17 cellular contexts compared by ENCODE assay signal in genomic region chr1:204081791-204082513, GRCh38. TPM values are rescaled to one million over a fixed set of nuclear protein-coding genes. Genes with fewer than 3 reads are reported as not detected.
DNase-seq lines count a peak whose midpoint lies in the region; ATAC-seq, FAIRE-seq and TF ChIP-seq lines count a peak whose summit lies in the region.
"Had no signal": no experiment of that assay in that cellular context is flagged by ENCODE, and none has a peak within 500 bp of the region (broad histone marks: within the 10 kb centered on the region; RNA-seq: fewer than 3 reads in every experiment).

No MANE protein-coding gene starts in this region.

- H3K4me1 ChIP-seq in upper lobe of right lung = peaks cover 94% of the 10 kb centered on the region

- no peak for DNase-seq in activated naive CD4-positive, alpha-beta T cell treated with anti-CD3 and anti-CD28 coated beads, Interleukin-2, amount 50 U/mL, for 72 hours (ENCODE audit: low spot score in 2 of 2)
- DNase-seq in activated naive CD4-positive, alpha-beta T cell treated with anti-CD3 and anti-CD28 coated beads for 36 hours = no peak
- DNase-seq in central memory CD8-positive, alpha-beta T cell (ENCODE audit: low spot score in 2 of 2) = no peak
- DNase-seq in nephron progenitor cell = no peak
- no peak for DNase-seq in upper lobe of right lung
- DNase-seq in GM12891 (ENCODE audit: insufficient read length, low spot score) = no peak
- no peak for DNase-seq in cortex of kidney (lab: John Stamatoyannopoulos, UW)
- no peak for DNase-seq in T-helper 1 cell
- DNase-seq: amniotic stem cell; effector CD4-positive, alpha-beta T cell; HFFc6; naive B cell; NCI-H345; PC-3; SW 1271 had no signal

- ATAC-seq in activated naive CD4-positive, alpha-beta T cell treated with anti-CD3 and anti-CD28 coated beads, Interleukin-2, amount 50 U/mL, for 72 hours = no peak
- ATAC-seq in central memory CD8-positive, alpha-beta T cell (replicated peaks; ENCODE audit: extremely low read depth, poor library complexity, severe bottlenecking) = no peak
- ATAC-seq in upper lobe of right lung = no peak
- ATAC-seq: activated CD4-positive, CD25-positive, alpha-beta regulatory T cell treated with anti-CD3 and anti-CD28 coated beads, Interleukin-2, amount 50 U/mL, for 24 hours; PC-3 had no signal

- CTCF ChIA-PET in activated naive CD4-positive, alpha-beta T cell treated with anti-CD3 and anti-CD28 coated beads for 36 hours (lab: Charles Lee) = no interaction called here

- no peak overlapping the region for H3K4me3 Mint-ChIP-seq in activated naive CD4-positive, alpha-beta T cell treated with anti-CD3 and anti-CD28 coated beads for 36 hours
- H3K4me3 Mint-ChIP-seq in central memory CD8-positive, alpha-beta T cell = no peak overlapping the region
- H3K4me3 Mint-ChIP-seq in nephron progenitor cell = peak overlapping the region; percentile 67
- H3K4me3 Mint-ChIP-seq: HFFc6, naive B cell had no signal

- no peak for FAIRE-seq in GM12891 (lab: Jason Lieb, UNC)
- FAIRE-seq: islet of Langerhans had no signal

- TF ChIP-seq POLR2A in GM12891 (IDR thresholded peaks at IDR 0.05; ENCODE audit: low read depth, low read length) = no peak

- H3K27ac Mint-ChIP-seq in activated naive CD4-positive, alpha-beta T cell treated with anti-CD3 and anti-CD28 coated beads, Interleukin-2, amount 50 U/mL, for 72 hours = peak overlapping the region; percentile 14 to 82
- no peak overlapping the region for H3K27ac Mint-ChIP-seq in activated naive CD4-positive, alpha-beta T cell treated with anti-CD3 and anti-CD28 coated beads for 36 hours
- H3K27ac Mint-ChIP-seq in central memory CD8-positive, alpha-beta T cell (ENCODE audit: low read depth) = peak overlapping the region; percentile 7
- H3K27ac Mint-ChIP-seq in nephron progenitor cell = peak overlapping the region; percentile 95

- no peaks in the 10 kb centered on the region for H3K36me3 ChIP-seq in upper lobe of right lung

- H3K4me3 ChIP-seq in upper lobe of right lung = no peak overlapping the region

- H3K9me3 Mint-ChIP-seq in activated naive CD4-positive, alpha-beta T cell treated with anti-CD3 and anti-CD28 coated beads, Interleukin-2, amount 50 U/mL, for 72 hours = no peaks in the 10 kb centered on the region
- no peaks in the 10 kb centered on the region for H3K9me3 Mint-ChIP-seq in activated naive CD4-positive, alpha-beta T cell treated with anti-CD3 and anti-CD28 coated beads for 36 hours
- no peaks in the 10 kb centered on the region for H3K9me3 Mint-ChIP-seq in central memory CD8-positive, alpha-beta T cell
- H3K9me3 Mint-ChIP-seq in nephron progenitor cell = no peaks in the 10 kb centered on the region
- H3K9me3 Mint-ChIP-seq: HFFc6, naive B cell had no signal

- no peaks in the 10 kb centered on the region for H3K36me3 Mint-ChIP-seq in activated naive CD4-positive, alpha-beta T cell treated with anti-CD3 and anti-CD28 coated beads, Interleukin-2, amount 50 U/mL, for 72 hours
- H3K36me3 Mint-ChIP-seq in activated naive CD4-positive, alpha-beta T cell treated with anti-CD3 and anti-CD28 coated beads for 36 hours (ENCODE audit: low read depth) = no peaks in the 10 kb centered on the region
- no peaks in the 10 kb centered on the region for H3K36me3 Mint-ChIP-seq in central memory CD8-positive, alpha-beta T cell (ENCODE audit: insufficient read depth)
- H3K36me3 Mint-ChIP-seq in nephron progenitor cell (ENCODE audit: low read depth) = peaks cover 9% of the 10 kb centered on the region
- H3K36me3 Mint-ChIP-seq: naive B cell had no signal

- intact Hi-C loops in activated naive CD4-positive, alpha-beta T cell treated with anti-CD3 and anti-CD28 coated beads for 36 hours (cut with micrococcal nuclease) = no loop called here
- intact Hi-C loops in upper lobe of right lung (cut with DNase I) = no loop called here

- H3K4me1 Mint-ChIP-seq in activated naive CD4-positive, alpha-beta T cell treated with anti-CD3 and anti-CD28 coated beads for 36 hours (ENCODE audit: low read depth) = no peaks in the 10 kb centered on the region
- peaks cover 13% of the 10 kb centered on the region for H3K4me1 Mint-ChIP-seq in central memory CD8-positive, alpha-beta T cell
- peaks cover 91% of the 10 kb centered on the region for H3K4me1 Mint-ChIP-seq in nephron progenitor cell
- H3K4me1 Mint-ChIP-seq: naive B cell had no signal

- H3K9me3 ChIP-seq in upper lobe of right lung = no peaks in the 10 kb centered on the region

- H3K27ac ChIP-seq in upper lobe of right lung = peak overlapping the region; percentile 91

- H3K27me3 ChIP-seq in upper lobe of right lung = no peaks in the 10 kb centered on the region

- H3K27me3 Mint-ChIP-seq in activated naive CD4-positive, alpha-beta T cell treated with anti-CD3 and anti-CD28 coated beads for 36 hours (ENCODE audit: low read depth) = peaks cover 9% of the 10 kb centered on the region
- H3K27me3 Mint-ChIP-seq in central memory CD8-positive, alpha-beta T cell = peaks cover 14% of the 10 kb centered on the region
- H3K27me3 Mint-ChIP-seq in nephron progenitor cell (ENCODE audit: low read depth, poor library complexity) = no peaks in the 10 kb centered on the region

- TF ChIP-seq CTCF in nephron progenitor cell (IDR thresholded peaks at IDR 0.05) = no peak
- no peak for TF ChIP-seq CTCF in upper lobe of right lung (IDR thresholded peaks at IDR 0.05)

TF ChIP-seq in GM12891, 5 proteins besides CTCF, POLR2A, EP300 and RAD21:
- no peak for TF ChIP-seq SPI1 (IDR thresholded peaks at IDR 0.05; ENCODE audit: low read depth, low read length)
- no peak for TF ChIP-seq TAF1 (IDR thresholded peaks at IDR 0.05; ENCODE audit: low read depth, low read length)
- TF ChIP-seq PAX5 (IDR thresholded peaks at IDR 0.05; ENCODE audit: insufficient read depth, low read length, severe bottlenecking) = no peak
- TF ChIP-seq POU2F2 (IDR thresholded peaks at IDR 0.05; ENCODE audit: low read depth, low read length) = no peak
- no peak for TF ChIP-seq POLR2AphosphoS5 (IDR thresholded peaks at IDR 0.05; ENCODE audit: low read depth, low read length)

RNA-seq across cellular contexts. Expression of gene SOX13, which starts 9.0 kb away (rescaled TPM):
- under 1 TPM in 1 of 2 donors, not detected in 1; 0.73 TPM for total RNA-seq in activated naive CD4-positive, alpha-beta T cell treated with anti-CD3 and anti-CD28 coated beads, Interleukin-2, amount 50 U/mL, for 72 hours
- under 1 TPM; 0.10 to 0.17 TPM for total RNA-seq in activated naive CD4-positive, alpha-beta T cell treated with anti-CD3 and anti-CD28 coated beads for 36 hours
- total RNA-seq in upper lobe of right lung = 76.3 TPM
- polyA plus RNA-seq in GM12891 (2012; ENCODE audit: low read depth, missing spikeins) = 0.08 TPM

Comparison
In these comparisons a context has a peak if more than half of its experiments do, and no peak if none do; other contexts are left out.
1. RNA of gene SOX13, which starts 9.0 kb away (total RNA-seq): 76.3 TPM in upper lobe of right lung (single experiment); 0.73 TPM in activated naive CD4-positive, alpha-beta T cell treated with anti-CD3 and anti-CD28 coated beads, Interleukin-2, amount 50 U/mL, for 72 hours and 0.10 to 0.17 TPM in activated naive CD4-positive, alpha-beta T cell treated with anti-CD3 and anti-CD28 coated beads for 36 hours; every median in the first group is over 10 times any median in the second.